8 cellular contexts compared by ENCODE assay signal in the genomic region with DNA sequence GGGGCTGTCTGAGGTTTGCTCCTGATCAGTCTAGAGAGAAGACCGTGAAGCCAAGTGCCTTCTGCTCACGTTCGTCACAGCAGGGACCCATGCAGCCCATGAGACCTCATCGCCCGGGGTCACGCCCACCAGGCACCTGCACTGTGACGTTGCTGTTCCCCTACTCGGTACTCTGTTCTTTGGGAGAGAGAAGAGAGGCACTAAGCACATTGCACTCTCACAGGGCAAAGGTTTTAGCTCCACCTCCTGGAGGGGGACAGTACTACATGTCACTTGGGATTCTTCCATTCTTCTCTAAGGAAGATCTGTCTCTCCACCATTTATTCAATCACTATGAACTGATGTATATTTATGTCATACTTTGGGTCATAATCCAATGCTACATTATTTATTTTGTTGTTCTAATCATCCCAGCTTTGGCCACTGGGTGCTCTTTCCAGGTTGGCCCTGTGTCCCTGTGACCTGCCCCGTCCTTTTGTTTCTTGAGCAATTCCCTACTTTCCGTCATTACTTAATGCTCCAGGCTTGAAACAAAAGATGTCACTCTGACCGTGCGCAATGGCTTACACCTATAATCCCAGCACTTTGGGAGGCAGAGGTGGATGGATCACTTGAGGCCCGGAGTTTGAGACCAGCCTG. TPM values are rescaled to one million over a fixed set of nuclear protein-coding genes. Genes with fewer than 3 reads are reported as not detected.
DNase-seq lines count a peak whose midpoint lies in the region; ATAC-seq and TF ChIP-seq lines count a peak whose summit lies in the region.

No MANE protein-coding gene starts in this region.

- no peaks in the 10 kb centered on the region for H3K36me3 Mint-ChIP-seq in progenitor cell of endocrine pancreas (ENCODE audit: insufficient read depth)

- DNase-seq in BE2C (peak; percentile 37), HAP-1 (ENCODE audit: low spot score in 2 of 2) (peak; percentile 59 to 75), NT2/D1 (ENCODE audit: low read depth, low spot score) (peak; percentile 5), fibroblast of lung (ENCODE audit: low read depth in 2 of 2) (peak; percentile 4 to 25), progenitor cell of endocrine pancreas (ENCODE audit: low spot score, unreplicated experiment) (no peak), dedifferentiated amniotic fluid mesenchymal stem cell (ENCODE audit: extremely low spot score) (no peak)
- peak; percentile 4 for DNase-seq in activated CD8-positive, alpha-beta memory T cell treated with anti-CD3 and anti-CD28 coated beads, Interleukin-2, amount 50 U/mL, for 1 hour (ENCODE audit: extremely low read depth)

- H3K4me1 Mint-ChIP-seq in progenitor cell of endocrine pancreas (ENCODE audit: low read depth): no peaks in the 10 kb centered on the region

- in situ Hi-C loops in HAP-1 (cut with MboI; ENCODE audit: low sequenced_read_pairs): no loop called here

- peaks cover 28% of the 10 kb centered on the region for H3K27me3 Mint-ChIP-seq in progenitor cell of endocrine pancreas

- H2AFZ ChIP-seq in fibroblast of lung (ENCODE audit: low read length): no peak overlapping the region

- ATAC-seq in GM18858 (IDR thresholded peaks at IDR 0.05; ENCODE audit: unreplicated experiment): no peak

- H3K9me3 Mint-ChIP-seq in progenitor cell of endocrine pancreas (ENCODE audit: low read depth): peaks cover 7% of the 10 kb centered on the region

- no peak overlapping the region for H3K4me2 ChIP-seq in fibroblast of lung (ENCODE audit: extremely low read depth, insufficient read depth, low read length)

- no peaks in the 10 kb centered on the region for H3K79me2 ChIP-seq in fibroblast of lung (ENCODE audit: control insufficient read depth, insufficient read depth, low read length)

- H3K4me3 Mint-ChIP-seq in progenitor cell of endocrine pancreas (ENCODE audit: low read depth): no peak overlapping the region

- H3K9ac ChIP-seq in NT2/D1 (ENCODE audit: insufficient read length, low read depth) (no peak overlapping the region), fibroblast of lung (ENCODE audit: insufficient read depth, low read length) (no peak overlapping the region)

- H3K27ac Mint-ChIP-seq in progenitor cell of endocrine pancreas: no peak overlapping the region

- H3K4me3 ChIP-seq in BE2C (ENCODE audit: low read depth, low read length): no peak overlapping the region
- no peak overlapping the region for H3K4me3 ChIP-seq in HAP-1
- no peak overlapping the region for H3K4me3 ChIP-seq in NT2/D1 (ENCODE audit: insufficient read length, low read depth)
- H3K4me3 ChIP-seq in fibroblast of lung (replicated peaks in 1 of 4; ENCODE audit: control extremely low read depth in 1 of 4, insufficient read depth in 1 of 4, low read depth in 3 of 4, low read length in 4 of 4): no peak overlapping the region

- H3K36me3 ChIP-seq in BE2C (no peaks in the 10 kb centered on the region), HAP-1 (replicated peaks) (no peaks in the 10 kb centered on the region), NT2/D1 (ENCODE audit: insufficient read depth, insufficient read length, low read length) (no peaks in the 10 kb centered on the region), fibroblast of lung (ENCODE audit: control insufficient read depth, insufficient read depth, low read length) (no peaks in the 10 kb centered on the region)

- no peak overlapping the region for H3K27ac ChIP-seq in fibroblast of lung (ENCODE audit: insufficient read depth, low read length)

- TF ChIP-seq CTCF in BE2C (IDR thresholded peaks at IDR 0.05; ENCODE audit: low read depth, low read length) (peak; percentile 90), fibroblast of lung (conservative IDR thresholded peaks at IDR 0.05 in 1 of 2, IDR thresholded peaks at IDR 0.05 in 1 of 2; ENCODE audit: low read depth in 1 of 2, low read length in 2 of 2) (peak; percentile 68 to 76), progenitor cell of endocrine pancreas (IDR thresholded peaks at IDR 0.05; ENCODE audit: unreplicated experiment) (peak; percentile 61)

- no peaks in the 10 kb centered on the region for H3K4me1 ChIP-seq in BE2C
- H3K4me1 ChIP-seq in HAP-1: no peaks in the 10 kb centered on the region
- H3K4me1 ChIP-seq in NT2/D1 (ENCODE audit: insufficient read depth, insufficient read length): no peaks in the 10 kb centered on the region
- H3K4me1 ChIP-seq in fibroblast of lung (ENCODE audit: control insufficient read depth, extremely low read depth, insufficient read depth, low read length): no peaks in the 10 kb centered on the region

- no peaks in the 10 kb centered on the region for H4K20me1 ChIP-seq in fibroblast of lung (ENCODE audit: control insufficient read depth, extremely low read depth, insufficient read depth, low read length)

- H3K27me3 ChIP-seq in BE2C (peaks cover 9% of the 10 kb centered on the region), HAP-1 (ENCODE audit: low read depth) (no peaks in the 10 kb centered on the region), NT2/D1 (ENCODE audit: insufficient read depth, insufficient read length) (peaks cover 2% of the 10 kb centered on the region), fibroblast of lung (ENCODE audit: control insufficient read depth, insufficient read depth, low read length) (peaks cover 3% of the 10 kb centered on the region)

- H3K9me3 ChIP-seq in BE2C (no peaks in the 10 kb centered on the region), HAP-1 (no peaks in the 10 kb centered on the region), NT2/D1 (ENCODE audit: insufficient read depth, low read length) (peaks cover 6% of the 10 kb centered on the region), fibroblast of lung (ENCODE audit: control insufficient read depth, insufficient read depth, low read depth, low read length) (no peaks in the 10 kb centered on the region)

RNA-seq across cellular contexts. Expression of a gene that starts 31.4 kb away (rescaled TPM):
- 79.5 TPM for polyA plus RNA-seq in BE2C (2012; ENCODE audit: insufficient read depth, insufficient read length, low read depth)
- 7.7 and 10.4 TPM in 2 replicates for total RNA-seq in fibroblast of lung
- polyA plus RNA-seq in fibroblast of lung: 6.8 and 7.6 TPM in 2 replicates
- polyA plus RNA-seq in fibroblast of lung (2012): 11.2 and 15.8 TPM in 2 replicates
- 5.9 and 7.1 TPM in 2 replicates for polyA minus RNA-seq in fibroblast of lung (ENCODE audit: low replicate concordance)
- 96.0 and 98.1 TPM in 2 replicates for total RNA-seq in progenitor cell of endocrine pancreas

RNA-seq across cellular contexts. Expression of a gene that starts 36.6 kb away (rescaled TPM):
- 48.0 TPM for polyA plus RNA-seq in BE2C (2012; ENCODE audit: insufficient read depth, insufficient read length, low read depth)
- total RNA-seq in fibroblast of lung (15.4 and 15.5 TPM in 2 replicates), progenitor cell of endocrine pancreas (46.8 and 47.0 TPM in 2 replicates)
- 26.0 and 28.0 TPM in 2 replicates for polyA plus RNA-seq in fibroblast of lung
- 21.5 and 29.5 TPM in 2 replicates for polyA plus RNA-seq in fibroblast of lung (2012)
- 12.8 and 23.1 TPM in 2 replicates for polyA minus RNA-seq in fibroblast of lung (ENCODE audit: low replicate concordance)

Comparison
In these comparisons a context has a peak if more than half of its experiments do, and no peak if none do; other contexts are left out.
1. DNase-seq: peak in BE2C (single experiment), HAP-1 (2 of 2), NT2/D1 (single experiment), activated CD8-positive, alpha-beta memory T cell treated with anti-CD3 and anti-CD28 coated beads, Interleukin-2, amount 50 U/mL, for 1 hour (single experiment) and fibroblast of lung (2 of 2); none in progenitor cell of endocrine pancreas (single experiment) and dedifferentiated amniotic fluid mesenchymal stem cell (single experiment).
2. Peak in every context shown above with its lines, with median percentiles within 50 percentile points of each other: CTCF ChIP-seq.